ENCODE assay signal across 10 cellular contexts in genomic region chr7:156592124-156592884, GRCh38.
"Had no signal": no experiment of that assay in that cellular context is flagged by ENCODE, and none has a peak within 500 bp of the region (broad histone marks: within the 10 kb centered on the region; RNA-seq: fewer than 3 reads in every experiment).

No MANE protein-coding gene starts in this region.

- H3K27ac Mint-ChIP-seq: GM23338, H9, HFFc6 had no signal

- ATAC-seq: GM23338, K562 had no signal

- DNase-seq: H9, HCEC 1CT, HFFc6, IMR-90, KG1 had no signal

- H3K4me3 Mint-ChIP-seq: GM23338, H9, HFFc6 had no signal

- H3K27ac ChIP-seq: HL-60 had no signal

- FAIRE-seq: H1, H54, K562 had no signal

- H3K4me3 ChIP-seq: GM23338, K562 had no signal
